Comparison of ENCODE assay signal across 8 cellular contexts in genomic region chr6:96186094-96186493, GRCh38.
"Had no signal": no experiment of that assay in that cellular context is flagged by ENCODE, and none has a peak within 500 bp of the region (broad histone marks: within the 10 kb centered on the region; RNA-seq: fewer than 3 reads in every experiment).

No MANE protein-coding gene starts in this region.

- FAIRE-seq: H54, K562 had no signal

- H3K27ac ChIP-seq: HL-60 had no signal

- H3K4me3 ChIP-seq: K562 had no signal

- ATAC-seq: K562 had no signal

- DNase-seq: GOT3, H9, HCEC 1CT, IMR-90, KG1 had no signal
